In the genomic region with DNA sequence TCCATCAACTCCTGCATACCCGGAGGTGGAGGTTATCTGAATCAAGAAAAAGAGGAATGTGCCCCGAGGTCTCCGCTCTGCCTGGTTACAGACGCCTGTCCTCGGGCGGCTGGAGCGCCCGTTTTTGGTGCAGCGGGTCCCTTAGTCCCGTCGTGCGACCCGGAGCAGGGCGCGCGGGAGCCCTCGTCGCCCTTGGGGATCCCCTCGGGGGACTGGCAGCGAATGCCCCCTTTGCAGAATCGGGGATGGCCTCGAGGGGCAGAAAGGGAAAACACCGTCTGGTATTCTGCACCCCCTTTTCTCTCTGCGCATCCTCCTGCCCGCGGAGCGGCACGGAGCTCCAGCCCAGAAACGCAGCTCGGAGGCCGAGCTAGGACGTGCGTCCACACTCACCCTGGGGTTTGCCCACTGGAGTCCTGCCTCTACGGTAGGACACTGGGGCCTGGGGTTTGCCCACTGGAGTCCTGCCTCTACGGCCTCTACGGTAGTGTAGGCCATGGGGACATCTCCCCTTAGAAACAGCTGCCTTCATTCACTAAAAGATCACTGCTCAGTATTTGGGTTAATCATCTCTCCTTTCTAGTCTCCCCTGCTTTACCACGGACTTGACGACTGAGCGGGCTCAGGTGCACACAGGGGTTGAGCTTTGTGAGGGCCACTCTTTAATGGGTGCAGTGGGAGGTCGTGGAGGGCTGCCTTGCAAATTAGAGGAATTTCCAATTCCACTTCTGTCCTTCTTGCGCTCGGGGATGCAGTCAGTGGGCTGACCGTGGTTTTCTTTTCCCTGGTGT, we compare ENCODE assay signal across 10 cellular contexts. TPM values are rescaled to one million over a fixed set of nuclear protein-coding genes. Genes with fewer than 3 reads are reported as not detected.
DNase-seq lines count a peak whose midpoint lies in the region; ATAC-seq and TF ChIP-seq lines count a peak whose summit lies in the region.
"Had no signal": no experiment of that assay in that cellular context is flagged by ENCODE, and none has a peak within 500 bp of the region (broad histone marks: within the 10 kb centered on the region; RNA-seq: fewer than 3 reads in every experiment).

No MANE protein-coding gene starts in this region.

- DNase-seq in stimulated activated naive CD8-positive, alpha-beta T cell treated with anti-CD3 and anti-CD28 coated beads, Interleukin-15, amount 100 ng/mL, for 72 hours: no peak
- DNase-seq in stimulated activated naive CD8-positive, alpha-beta T cell treated with anti-CD3 and anti-CD28 coated beads, Interleukin-15, Interleukin-2, amounts not matched to agents 100 U/mL and 50 U/mL, for 24 hours: no peak
- DNase-seq in endothelial cell (ENCODE audit: low spot score) (peak; percentile 28), aorta (peak in 1 of 2 donors; percentile 49), AG08396 (ENCODE audit: low spot score) (no peak), D341Med (ENCODE audit: low spot score) (no peak), RKO (ENCODE audit: low spot score) (no peak)
- DNase-seq: amniotic stem cell; CD4-positive, alpha-beta T cell had no signal

- H3K4me3 ChIP-seq in muscle layer of duodenum (ENCODE audit: low read depth in 1 of 2, low read length in 2 of 2) (peak overlapping the region; percentile 77 to 79), aorta (ENCODE audit: low read length in 2 of 2) (peak overlapping the region; percentile 97 to 99)

- WGBS in aorta, 2 donors: 1% methylated on average over 43 of the region's 43 CpGs

- H3K4me1 Mint-ChIP-seq in stimulated activated naive CD8-positive, alpha-beta T cell treated with anti-CD3 and anti-CD28 coated beads, Interleukin-15, amount 100 ng/mL, for 72 hours: peaks cover 30% of the 10 kb centered on the region
- peaks cover 18% of the 10 kb centered on the region for H3K4me1 Mint-ChIP-seq in endothelial cell (ENCODE audit: unreplicated experiment)

- H3K36me3 ChIP-seq in muscle layer of duodenum (ENCODE audit: control insufficient read depth in 1 of 2, insufficient read depth in 2 of 2, low read length in 2 of 2): peaks cover 0 to 3% of the 10 kb centered on the region in 2 donors
- no peaks in the 10 kb centered on the region for H3K36me3 ChIP-seq in aorta (ENCODE audit: control insufficient read depth in 1 of 2, insufficient read depth in 2 of 2, low read length in 1 of 2)

- H3K27me3 Mint-ChIP-seq in stimulated activated naive CD8-positive, alpha-beta T cell treated with anti-CD3 and anti-CD28 coated beads, Interleukin-15, amount 100 ng/mL, for 72 hours: peaks cover 83% of the 10 kb centered on the region
- H3K27me3 Mint-ChIP-seq in endothelial cell (ENCODE audit: unreplicated experiment): peaks cover 9% of the 10 kb centered on the region

- TF ChIP-seq CTCF in endothelial cell (IDR thresholded peaks at IDR 0.05; ENCODE audit: unreplicated experiment): no peak

- no peaks in the 10 kb centered on the region for H3K36me3 Mint-ChIP-seq in endothelial cell (ENCODE audit: low read depth, unreplicated experiment)

- no peak for ATAC-seq in stimulated activated naive CD8-positive, alpha-beta T cell treated with anti-CD3 and anti-CD28 coated beads, Interleukin-15, amount 100 ng/mL, for 72 hours
- no peak for ATAC-seq in stimulated activated naive CD8-positive, alpha-beta T cell treated with anti-CD3 and anti-CD28 coated beads, Interleukin-15, Interleukin-2, amounts not matched to agents 100 U/mL and 50 U/mL, for 24 hours
- no peak for ATAC-seq in aorta (ENCODE audit: low FRiP score)

- intact Hi-C loops in aorta (cut with DNase I): loop anchor here (2.0 to 10.0 kb wide), 8 partner anchors 258 to 625 kb away; a partner anchor contains a TSS

- H3K9me3 ChIP-seq in muscle layer of duodenum (ENCODE audit: control insufficient read depth in 1 of 2, low read length in 2 of 2): no peaks in the 10 kb centered on the region
- no peaks in the 10 kb centered on the region for H3K9me3 ChIP-seq in aorta (ENCODE audit: control insufficient read depth, low read length)

- no peaks in the 10 kb centered on the region for H3K9me3 Mint-ChIP-seq in stimulated activated naive CD8-positive, alpha-beta T cell treated with anti-CD3 and anti-CD28 coated beads, Interleukin-15, amount 100 ng/mL, for 72 hours
- H3K9me3 Mint-ChIP-seq in endothelial cell (ENCODE audit: unreplicated experiment): no peaks in the 10 kb centered on the region
- H3K9me3 Mint-ChIP-seq: CD4-positive, alpha-beta T cell had no signal

- H3K4me1 ChIP-seq in muscle layer of duodenum (ENCODE audit: control insufficient read depth in 1 of 2, insufficient read depth in 2 of 2, low read length in 2 of 2) (peaks cover 0 to 18% of the 10 kb centered on the region in 2 donors), aorta (ENCODE audit: control insufficient read depth in 1 of 2, insufficient read depth in 2 of 2, low read length in 2 of 2) (no peaks in the 10 kb centered on the region)

- H3K27ac Mint-ChIP-seq in stimulated activated naive CD8-positive, alpha-beta T cell treated with anti-CD3 and anti-CD28 coated beads, Interleukin-15, amount 100 ng/mL, for 72 hours: no peak overlapping the region
- H3K27ac Mint-ChIP-seq in endothelial cell (ENCODE audit: unreplicated experiment): no peak overlapping the region
- H3K27ac Mint-ChIP-seq: CD4-positive, alpha-beta T cell had no signal

- peak overlapping the region; percentile 26 to 48 for H3K4me3 Mint-ChIP-seq in stimulated activated naive CD8-positive, alpha-beta T cell treated with anti-CD3 and anti-CD28 coated beads, Interleukin-15, amount 100 ng/mL, for 72 hours
- H3K4me3 Mint-ChIP-seq in endothelial cell (ENCODE audit: unreplicated experiment): peak overlapping the region; percentile 99

- H3K27ac ChIP-seq in muscle layer of duodenum (ENCODE audit: low read length) (peak overlapping the region; percentile 57), aorta (ENCODE audit: low read depth in 1 of 2, low read length in 2 of 2) (peak overlapping the region in 1 of 2 donors; percentile 43)

- H3K27me3 ChIP-seq in muscle layer of duodenum (ENCODE audit: low read depth, low read length) (no peaks in the 10 kb centered on the region), aorta (ENCODE audit: control insufficient read depth in 1 of 2, insufficient read depth in 2 of 2, low read length in 1 of 2) (no peaks in the 10 kb centered on the region)

RNA-seq across cellular contexts. Expression of a gene that starts 2.4 kb away (rescaled TPM):
- total RNA-seq in endothelial cell (ENCODE audit: unreplicated experiment): 80.7 TPM
- 100 to 1,000 TPM in 1 of 2 donors, 10 to 100 TPM in 1; 85.0 to 150 TPM for total RNA-seq in aorta
- 10 to 100 TPM in 1 of 2 donors, 1 to 10 TPM in 1; 5.3 to 19.8 TPM for polyA plus RNA-seq in aorta
